Comparison of ENCODE assay signal across 39 cellular contexts in genomic region chr15:40831861-40832260, GRCh38. TPM values are rescaled to one million over a fixed set of nuclear protein-coding genes. Genes with fewer than 3 reads are reported as not detected.
"Had no signal": no experiment of that assay in that cellular context is flagged by ENCODE, and none has a peak within 500 bp of the region (broad histone marks: within the 10 kb centered on the region; RNA-seq: fewer than 3 reads in every experiment).

No MANE protein-coding gene starts in this region.

- H3K27ac ChIP-seq: ascending aorta, breast epithelium, cardiac muscle cell, coronary artery, dorsolateral prefrontal cortex, esophagus muscularis mucosa, foreskin keratinocyte, gastrocnemius medialis, heart left ventricle, WERI-Rb-1 had no signal

- H3K4me1 Mint-ChIP-seq: activated CD4-positive, alpha-beta T cell treated with anti-CD3 and anti-CD28 coated beads for 36 hours; activated CD4-positive, alpha-beta T cell treated with anti-CD3 and anti-CD28 coated beads, Interleukin-2, amount 10 ng/mL, durations not matched to agents 24 days and 14 days; activated CD8-positive, alpha-beta memory T cell treated with anti-CD3 and anti-CD28 coated beads, Interleukin-2, amount 10 ng/mL, durations not matched to agents 7 days and 5 days; activated naive CD4-positive, alpha-beta T cell treated with anti-CD3 and anti-CD28 coated beads, Interleukin-2, amount 10 ng/mL, durations not matched to agents 7 days and 5 days; activated naive CD8-positive, alpha-beta T cell treated with anti-CD3 and anti-CD28 coated beads, Interleukin-2, amount 10 ng/mL, durations not matched to agents 7 days and 5 days; brain; T-helper 17 cell had no signal

- ATAC-seq: activated CD4-positive, alpha-beta T cell treated with anti-CD3 and anti-CD28 coated beads for 36 hours; activated CD8-positive, alpha-beta memory T cell treated with anti-CD3 and anti-CD28 coated beads, Interleukin-2, amount 10 ng/mL, durations not matched to agents 7 days and 5 days; activated CD8-positive, alpha-beta T cell treated with anti-CD3 and anti-CD28 coated beads, Interleukin-2, amount 10 ng/mL, durations not matched to agents 7 days and 5 days; activated naive CD4-positive, alpha-beta T cell treated with anti-CD3 and anti-CD28 coated beads, Interleukin-2, amount 50 U/mL, for 72 hours; foreskin keratinocyte; gastrocnemius medialis; heart left ventricle; T-helper 17 cell had no signal

- H3K36me3 ChIP-seq: ascending aorta, breast epithelium, cardiac muscle cell, esophagus muscularis mucosa, gastrocnemius medialis, heart left ventricle, WERI-Rb-1 had no signal

- DNase-seq: activated CD4-positive, alpha-beta memory T cell treated with anti-CD3 and anti-CD28 coated beads for 36 hours; activated CD4-positive, alpha-beta T cell treated with anti-CD3 and anti-CD28 coated beads for 36 hours; activated CD4-positive, alpha-beta T cell treated with anti-CD3 and anti-CD28 coated beads, Interleukin-2, amount 10 ng/mL, durations not matched to agents 24 days and 14 days; activated CD4-positive, CD25-positive, alpha-beta regulatory T cell; activated CD4-positive, CD25-positive, alpha-beta regulatory T cell treated with anti-CD3 and anti-CD28 coated beads, Interleukin-2, amount 50 U/mL, for 72 hours; activated CD8-positive, alpha-beta memory T cell treated with anti-CD3 and anti-CD28 coated beads, Interleukin-2, amount 10 ng/mL, durations not matched to agents 7 days and 5 days; activated CD8-positive, alpha-beta memory T cell treated with anti-CD3 and anti-CD28 coated beads, Interleukin-2, amount 50 U/mL, for 4 hours; activated CD8-positive, alpha-beta T cell treated with anti-CD3 and anti-CD28 coated beads, Interleukin-2, amount 10 ng/mL, durations not matched to agents 7 days and 5 days; activated effector memory CD4-positive, alpha-beta T cell treated with anti-CD3 and anti-CD28 coated beads, Interleukin-2, amount 50 U/mL, for 16 hours; activated naive CD4-positive, alpha-beta T cell; activated naive CD4-positive, alpha-beta T cell treated with anti-CD3 and anti-CD28 coated beads, Interleukin-2, amount 10 ng/mL, durations not matched to agents 7 days and 5 days; activated naive CD8-positive, alpha-beta T cell treated with anti-CD3 and anti-CD28 coated beads, Interleukin-2, amount 10 ng/mL, durations not matched to agents 7 days and 5 days; activated T-cell treated with anti-CD3 and anti-CD28 coated beads, Interleukin-2, amount 50 U/mL, for 1 hour; activated T-cell treated with anti-CD3 and anti-CD28 coated beads, Interleukin-2, amount 50 U/mL, for 48 hours; central memory CD4-positive, alpha-beta T cell; cerebellar nuclear complex; dorsolateral prefrontal cortex; effector memory CD4-positive, alpha-beta T cell; endodermal cell; erythroblast; foreskin keratinocyte; gastrocnemius medialis; glutamatergic neuron; heart left ventricle; T-helper 17 cell; T1000; WERI-Rb-1 had no signal

- H3K4me3 ChIP-seq: ascending aorta, breast epithelium, cardiac muscle cell, coronary artery, dorsolateral prefrontal cortex, esophagus muscularis mucosa, gastrocnemius medialis, heart left ventricle had no signal

- H3K27ac Mint-ChIP-seq: activated CD4-positive, alpha-beta memory T cell treated with anti-CD3 and anti-CD28 coated beads for 36 hours; activated CD4-positive, alpha-beta T cell treated with anti-CD3 and anti-CD28 coated beads for 36 hours; activated CD4-positive, alpha-beta T cell treated with anti-CD3 and anti-CD28 coated beads, Interleukin-2, amount 10 ng/mL, durations not matched to agents 24 days and 14 days; activated CD8-positive, alpha-beta memory T cell treated with anti-CD3 and anti-CD28 coated beads, Interleukin-2, amount 10 ng/mL, durations not matched to agents 7 days and 5 days; activated CD8-positive, alpha-beta T cell treated with anti-CD3 and anti-CD28 coated beads, Interleukin-2, amount 10 ng/mL, durations not matched to agents 7 days and 5 days; activated naive CD4-positive, alpha-beta T cell treated with anti-CD3 and anti-CD28 coated beads, Interleukin-2, amount 10 ng/mL, durations not matched to agents 7 days and 5 days; activated naive CD4-positive, alpha-beta T cell treated with anti-CD3 and anti-CD28 coated beads, Interleukin-2, amount 50 U/mL, for 72 hours; activated naive CD8-positive, alpha-beta T cell treated with anti-CD3 and anti-CD28 coated beads, Interleukin-2, amount 10 ng/mL, durations not matched to agents 7 days and 5 days; activated T-helper 1 cell treated with anti-CD3 and anti-CD28 coated beads, Interleukin-12 subunit alpha, Interleukin-12 subunit beta, Interleukin-2, Interleukin-4 antibody, amounts not matched to agents 30 ng/mL and 10 ng/mL and 1 ng/mL, durations not matched to agents 14 hours and 24 hours and 36 hours; activated T-helper 2 cell treated with anti-CD3 and anti-CD28 coated beads, Interferon-gamma antibody, Interleukin-2, Interleukin-4, amounts not matched to agents 10 μg/mL and 5 μg/mL and 100 μg/mL, durations not matched to agents 14 hours and 24 hours and 36 hours; brain; dendritic cell treated with granulocyte-macrophage colony-stimulating factor and Interleukin-4, amounts not matched to agents 40 ng/mL and 50 ng/mL, for 4 days; endodermal cell; T-helper 17 cell; T-helper 2 cell treated with Interferon-gamma antibody and Interleukin-4, amounts not matched to agents 5 μg/mL and 100 μg/mL, for 36 hours had no signal

- H3K27me3 ChIP-seq: ascending aorta, breast epithelium, cardiac muscle cell, dorsolateral prefrontal cortex, foreskin keratinocyte, gastrocnemius medialis, heart left ventricle had no signal

- H3K4me3 Mint-ChIP-seq: activated CD4-positive, alpha-beta memory T cell treated with anti-CD3 and anti-CD28 coated beads for 36 hours; activated CD4-positive, alpha-beta T cell treated with anti-CD3 and anti-CD28 coated beads for 36 hours; activated CD4-positive, alpha-beta T cell treated with anti-CD3 and anti-CD28 coated beads, Interleukin-2, amount 10 ng/mL, durations not matched to agents 24 days and 14 days; activated CD8-positive, alpha-beta memory T cell treated with anti-CD3 and anti-CD28 coated beads, Interleukin-2, amount 10 ng/mL, durations not matched to agents 7 days and 5 days; activated CD8-positive, alpha-beta T cell treated with anti-CD3 and anti-CD28 coated beads, Interleukin-2, amount 10 ng/mL, durations not matched to agents 7 days and 5 days; activated naive CD4-positive, alpha-beta T cell treated with anti-CD3 and anti-CD28 coated beads, Interleukin-2, amount 10 ng/mL, durations not matched to agents 7 days and 5 days; activated naive CD8-positive, alpha-beta T cell treated with anti-CD3 and anti-CD28 coated beads, Interleukin-2, amount 10 ng/mL, durations not matched to agents 7 days and 5 days; activated T-helper 1 cell treated with anti-CD3 and anti-CD28 coated beads, Interleukin-12 subunit alpha, Interleukin-12 subunit beta, Interleukin-2, Interleukin-4 antibody, amounts not matched to agents 30 ng/mL and 10 ng/mL and 1 ng/mL, durations not matched to agents 14 hours and 24 hours and 36 hours; brain; dendritic cell treated with granulocyte-macrophage colony-stimulating factor and Interleukin-4, amounts not matched to agents 40 ng/mL and 50 ng/mL, for 4 days; endodermal cell; T-helper 17 cell; T-helper 2 cell treated with Interferon-gamma antibody and Interleukin-4, amounts not matched to agents 5 μg/mL and 100 μg/mL, for 36 hours had no signal

- H3K36me3 Mint-ChIP-seq: activated CD4-positive, alpha-beta memory T cell treated with anti-CD3 and anti-CD28 coated beads for 36 hours; activated CD8-positive, alpha-beta memory T cell treated with anti-CD3 and anti-CD28 coated beads, Interleukin-2, amount 10 ng/mL, durations not matched to agents 7 days and 5 days; activated naive CD4-positive, alpha-beta T cell treated with anti-CD3 and anti-CD28 coated beads, Interleukin-2, amount 10 ng/mL, durations not matched to agents 7 days and 5 days; activated naive CD4-positive, alpha-beta T cell treated with anti-CD3 and anti-CD28 coated beads, Interleukin-2, amount 50 U/mL, for 72 hours; activated naive CD8-positive, alpha-beta T cell treated with anti-CD3 and anti-CD28 coated beads, Interleukin-2, amount 10 ng/mL, durations not matched to agents 7 days and 5 days; brain had no signal

- H3K9me3 ChIP-seq: ascending aorta, breast epithelium, esophagus muscularis mucosa, gastrocnemius medialis, heart left ventricle had no signal

- H3K4me1 ChIP-seq: ascending aorta, breast epithelium, esophagus muscularis mucosa, gastrocnemius medialis, heart left ventricle had no signal

- H3K9me3 Mint-ChIP-seq: activated CD4-positive, alpha-beta memory T cell treated with anti-CD3 and anti-CD28 coated beads for 36 hours; activated CD4-positive, alpha-beta T cell treated with anti-CD3 and anti-CD28 coated beads, Interleukin-2, amount 10 ng/mL, durations not matched to agents 24 days and 14 days; activated naive CD4-positive, alpha-beta T cell treated with anti-CD3 and anti-CD28 coated beads, Interleukin-2, amount 10 ng/mL, durations not matched to agents 7 days and 5 days; activated naive CD4-positive, alpha-beta T cell treated with anti-CD3 and anti-CD28 coated beads, Interleukin-2, amount 50 U/mL, for 72 hours; activated naive CD8-positive, alpha-beta T cell treated with anti-CD3 and anti-CD28 coated beads, Interleukin-2, amount 10 ng/mL, durations not matched to agents 7 days and 5 days; activated T-helper 1 cell treated with anti-CD3 and anti-CD28 coated beads, Interleukin-12 subunit alpha, Interleukin-12 subunit beta, Interleukin-2, Interleukin-4 antibody, amounts not matched to agents 30 ng/mL and 10 ng/mL and 1 ng/mL, durations not matched to agents 14 hours and 24 hours and 36 hours; activated T-helper 2 cell treated with anti-CD3 and anti-CD28 coated beads, Interferon-gamma antibody, Interleukin-2, Interleukin-4, amounts not matched to agents 10 μg/mL and 5 μg/mL and 100 μg/mL, durations not matched to agents 14 hours and 24 hours and 36 hours; dendritic cell treated with granulocyte-macrophage colony-stimulating factor and Interleukin-4, amounts not matched to agents 40 ng/mL and 50 ng/mL, for 4 days; endodermal cell; T-helper 2 cell treated with Interferon-gamma antibody and Interleukin-4, amounts not matched to agents 5 μg/mL and 100 μg/mL, for 36 hours had no signal

- H3K27me3 Mint-ChIP-seq: activated CD4-positive, alpha-beta memory T cell treated with anti-CD3 and anti-CD28 coated beads for 36 hours; activated CD4-positive, alpha-beta T cell treated with anti-CD3 and anti-CD28 coated beads for 36 hours had no signal

RNA-seq across cellular contexts. Expression of gene PPP1R14D, which starts 3.4 kb away (rescaled TPM):
- total RNA-seq: activated CD4-positive, alpha-beta memory T cell treated with anti-CD3 and anti-CD28 coated beads for 36 hours; activated CD4-positive, alpha-beta T cell treated with anti-CD3 and anti-CD28 coated beads for 36 hours; activated CD4-positive, alpha-beta T cell treated with anti-CD3 and anti-CD28 coated beads, Interleukin-2, amount 10 ng/mL, durations not matched to agents 24 days and 14 days; activated CD8-positive, alpha-beta memory T cell treated with anti-CD3 and anti-CD28 coated beads for 36 hours; activated CD8-positive, alpha-beta memory T cell treated with anti-CD3 and anti-CD28 coated beads, Interleukin-2, amount 10 ng/mL, durations not matched to agents 7 days and 5 days; activated CD8-positive, alpha-beta T cell treated with anti-CD3 and anti-CD28 coated beads, Interleukin-2, amount 10 ng/mL, durations not matched to agents 7 days and 5 days; activated naive CD4-positive, alpha-beta T cell treated with anti-CD3 and anti-CD28 coated beads, Interleukin-2, amount 50 U/mL, for 72 hours; activated naive CD8-positive, alpha-beta T cell treated with anti-CD3 and anti-CD28 coated beads, Interleukin-2, amount 10 ng/mL, durations not matched to agents 7 days and 5 days; activated T-helper 1 cell treated with anti-CD3 and anti-CD28 coated beads, Interleukin-12 subunit alpha, Interleukin-12 subunit beta, Interleukin-2, Interleukin-4 antibody, amounts not matched to agents 30 ng/mL and 10 ng/mL and 1 ng/mL, durations not matched to agents 14 hours and 24 hours and 36 hours; activated T-helper 2 cell treated with anti-CD3 and anti-CD28 coated beads, Interferon-gamma antibody, Interleukin-2, Interleukin-4, amounts not matched to agents 10 μg/mL and 5 μg/mL and 100 μg/mL, durations not matched to agents 14 hours and 24 hours and 36 hours; ascending aorta; cardiac muscle cell; dorsolateral prefrontal cortex; endodermal cell; esophagus muscularis mucosa; foreskin keratinocyte; heart left ventricle; T-helper 17 cell had no signal
- polyA plus RNA-seq: cardiac muscle cell, foreskin keratinocyte, heart left ventricle had no signal

RNA-seq across cellular contexts. Expression of gene RHOV, which starts 42.2 kb away (rescaled TPM):
- total RNA-seq: activated CD8-positive, alpha-beta memory T cell treated with anti-CD3 and anti-CD28 coated beads, Interleukin-2, amount 10 ng/mL, durations not matched to agents 7 days and 5 days; activated CD8-positive, alpha-beta T cell treated with anti-CD3 and anti-CD28 coated beads, Interleukin-2, amount 10 ng/mL, durations not matched to agents 7 days and 5 days; activated naive CD8-positive, alpha-beta T cell treated with anti-CD3 and anti-CD28 coated beads, Interleukin-2, amount 10 ng/mL, durations not matched to agents 7 days and 5 days; ascending aorta; esophagus muscularis mucosa; gastrocnemius medialis; heart left ventricle had no signal
- polyA plus RNA-seq: heart left ventricle had no signal
